Comparison of ENCODE assay signal across 9 cellular contexts in the genomic region with DNA sequence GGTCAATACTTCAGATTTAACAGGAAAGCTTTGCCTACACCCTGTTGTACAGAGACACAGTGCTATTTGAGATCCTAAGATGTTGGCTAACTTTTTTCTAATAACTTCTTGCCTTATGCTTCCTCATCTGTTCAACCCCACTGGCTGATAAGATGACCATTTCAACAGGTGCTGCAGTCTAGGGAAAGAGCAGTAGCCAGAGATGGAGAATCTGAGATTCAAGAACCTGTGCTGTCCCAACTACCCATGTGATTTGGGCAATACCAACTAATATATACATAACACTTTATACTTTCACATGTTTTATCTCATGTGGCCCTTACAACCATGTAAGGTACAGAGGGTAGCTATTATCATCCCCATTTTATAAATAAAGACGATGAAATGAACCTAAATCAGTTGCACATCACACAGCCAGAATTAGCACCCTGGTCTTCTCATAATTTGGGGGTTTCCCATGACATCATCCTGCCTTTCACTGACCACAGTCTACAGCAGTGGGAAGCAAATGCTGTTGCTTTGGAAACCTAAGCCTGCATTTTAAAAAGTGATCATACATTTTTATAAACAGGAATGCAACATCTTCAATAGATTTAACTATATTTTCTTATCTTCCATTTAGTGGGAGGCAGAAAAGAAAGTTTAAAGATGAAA. TPM values are rescaled to one million over a fixed set of nuclear protein-coding genes. Genes with fewer than 3 reads are reported as not detected.
DNase-seq lines count a peak whose midpoint lies in the region; ATAC-seq and TF ChIP-seq lines count a peak whose summit lies in the region.
"Had no signal": no experiment of that assay in that cellular context is flagged by ENCODE, and none has a peak within 500 bp of the region (broad histone marks: within the 10 kb centered on the region; RNA-seq: fewer than 3 reads in every experiment).

No MANE protein-coding gene starts in this region.

- H3K36me3 Mint-ChIP-seq in activated naive CD8-positive, alpha-beta T cell treated with anti-CD3 and anti-CD28 coated beads, Interleukin-2, amount 50 U/mL, for 24 hours (ENCODE audit: low read depth), result peaks cover 5% of the 10 kb centered on the region

- H3K27ac Mint-ChIP-seq in activated naive CD8-positive, alpha-beta T cell treated with anti-CD3 and anti-CD28 coated beads, Interleukin-2, amount 50 U/mL, for 24 hours, result no peak overlapping the region
- H3K27ac Mint-ChIP-seq: dendritic cell treated with granulocyte-macrophage colony-stimulating factor and Interleukin-4, amounts not matched to agents 40 ng/mL and 50 ng/mL, for 4 days had no signal

- peak; percentile 68 for DNase-seq in GM13976 (ENCODE audit: low spot score)
- DNase-seq in activated naive CD8-positive, alpha-beta T cell treated with anti-CD3 and anti-CD28 coated beads, Interleukin-2, amount 50 U/mL, for 24 hours, result no peak
- no peak for DNase-seq in SW480 (ENCODE audit: low spot score)
- no peak for DNase-seq in NCI-H510A treated with DMSO at 0.1 percent for 48 hours (lab: John Stamatoyannopoulos, UW)
- DNase-seq in psoas muscle, result no peak
- DNase-seq in stimulated activated CD4-positive, alpha-beta T cell treated with anti-CD3 and anti-CD28 coated beads, Interleukin-4, amount 100 ng/mL, for 24 hours, result no peak

- H3K36me3 ChIP-seq in psoas muscle (ENCODE audit: insufficient read depth in 1 of 2, low read depth in 1 of 2), result peaks cover 0 to 41% of the 10 kb centered on the region in 2 donors

- no peaks in the 10 kb centered on the region for H3K9me3 ChIP-seq in psoas muscle

- intact Hi-C loops in psoas muscle (cut with DNase I), result no loop called here

- 82 to 83% (median 83%) methylated on average over 1 of the region's 1 CpG for WGBS in psoas muscle, 3 donors

- H3K4me1 Mint-ChIP-seq in activated naive CD8-positive, alpha-beta T cell treated with anti-CD3 and anti-CD28 coated beads, Interleukin-2, amount 50 U/mL, for 24 hours, result peaks cover 14% of the 10 kb centered on the region

- H3K4me3 ChIP-seq in psoas muscle, result no peak overlapping the region

- ATAC-seq in GM19468 (IDR thresholded peaks at IDR 0.05; ENCODE audit: extremely low read depth, unreplicated experiment) (peak; percentile 84), HG03095 (IDR thresholded peaks at IDR 0.05; ENCODE audit: unreplicated experiment) (peak; percentile 96), psoas muscle (no peak)
- peak; percentile 88 for ATAC-seq in activated naive CD8-positive, alpha-beta T cell treated with anti-CD3 and anti-CD28 coated beads, Interleukin-2, amount 50 U/mL, for 24 hours

- H3K4me1 ChIP-seq in psoas muscle, result no peaks in the 10 kb centered on the region

- TF ChIP-seq CTCF in GM13976 (IDR thresholded peaks at IDR 0.05; ENCODE audit: borderline replicate concordance, control extremely low read depth, extremely low read depth, insufficient read depth, missing control alignments) (no peak), psoas muscle (IDR thresholded peaks at IDR 0.05) (no peak)

- peaks cover 6% of the 10 kb centered on the region for H3K27me3 Mint-ChIP-seq in activated naive CD8-positive, alpha-beta T cell treated with anti-CD3 and anti-CD28 coated beads, Interleukin-2, amount 50 U/mL, for 24 hours
- H3K27me3 Mint-ChIP-seq: dendritic cell treated with granulocyte-macrophage colony-stimulating factor and Interleukin-4, amounts not matched to agents 40 ng/mL and 50 ng/mL, for 4 days had no signal

- no peak overlapping the region for H3K27ac ChIP-seq in psoas muscle

- in situ Hi-C loops in GM13976 (cut with MboI; ENCODE audit: low sequenced_read_pairs, unreplicated experiment), result no loop called here

- H3K27me3 ChIP-seq in psoas muscle (ENCODE audit: insufficient read depth in 3 of 3, low read length in 2 of 3), result no peaks in the 10 kb centered on the region

- H3K9me3 Mint-ChIP-seq in activated naive CD8-positive, alpha-beta T cell treated with anti-CD3 and anti-CD28 coated beads, Interleukin-2, amount 50 U/mL, for 24 hours, result no peaks in the 10 kb centered on the region
- H3K9me3 Mint-ChIP-seq: dendritic cell treated with granulocyte-macrophage colony-stimulating factor and Interleukin-4, amounts not matched to agents 40 ng/mL and 50 ng/mL, for 4 days had no signal

- H3K4me3 Mint-ChIP-seq in activated naive CD8-positive, alpha-beta T cell treated with anti-CD3 and anti-CD28 coated beads, Interleukin-2, amount 50 U/mL, for 24 hours, result no peak overlapping the region
- H3K4me3 Mint-ChIP-seq: dendritic cell treated with granulocyte-macrophage colony-stimulating factor and Interleukin-4, amounts not matched to agents 40 ng/mL and 50 ng/mL, for 4 days had no signal

RNA-seq across cellular contexts. Expression of a gene that starts 9.7 kb away (rescaled TPM):
- total RNA-seq in psoas muscle, result 10 to 100 TPM in 1 of 4 donors, 1 to 10 TPM in 3; 6.7 to 11.2 (median 8.9) TPM
- 1 to 10 TPM; 2.1 to 7.8 (median 3.4) TPM for polyA plus RNA-seq in psoas muscle

RNA-seq across cellular contexts. Expression of a gene that starts 11.6 kb away (rescaled TPM):
- 10 to 100 TPM; 17.6 to 21.2 (median 20.1) TPM for total RNA-seq in psoas muscle
- polyA plus RNA-seq in psoas muscle, result 10 to 100 TPM in 2 of 3 donors, 1 to 10 TPM in 1; 8.4 to 31.2 (median 24.2) TPM

Comparison
In these comparisons a context has a peak if more than half of its experiments do, and no peak if none do; other contexts are left out.
1. ATAC-seq: peak in GM19468 (single experiment), HG03095 (single experiment) and activated naive CD8-positive, alpha-beta T cell treated with anti-CD3 and anti-CD28 coated beads, Interleukin-2, amount 50 U/mL, for 24 hours (single experiment); none in psoas muscle (0 of 4).